Comparison of ENCODE assay signal across 2 cellular contexts in genomic region chr1:2392686-2393085, GRCh38.
TF ChIP-seq lines count a peak whose summit lies in the region.

No MANE protein-coding gene starts in this region.

TF ChIP-seq in SK-N-SH, 30 proteins besides CTCF, POLR2A, EP300 and RAD21 (continued from another document):
- no peak for TF ChIP-seq YY1 (IDR thresholded peaks at IDR 0.05; ENCODE audit: low read depth)

TF ChIP-seq in SK-N-SH treated with all-trans-retinoic acid at 6 μM for 48 hours, 23 proteins besides CTCF, POLR2A, EP300 and RAD21 (continued from another document):
- TF ChIP-seq ISL1 (CRISPR knock-in tag; IDR thresholded peaks at IDR 0.05) (no peak), OSR1 (CRISPR knock-in tag; IDR thresholded peaks at IDR 0.05) (no peak), POU6F1 (CRISPR knock-in tag; IDR thresholded peaks at IDR 0.05; ENCODE audit: borderline replicate concordance, low read depth) (no peak), ARNTL (CRISPR knock-in tag; IDR thresholded peaks at IDR 0.05; ENCODE audit: borderline replicate concordance, low read depth) (no peak), BACH2 (CRISPR knock-in tag; IDR thresholded peaks at IDR 0.05; ENCODE audit: borderline replicate concordance) (no peak), PPARA (CRISPR knock-in tag; IDR thresholded peaks at IDR 0.05; ENCODE audit: borderline replicate concordance) (no peak)
